Comparison of ENCODE assay signal across 26 cellular contexts in genomic region chr3:128521715-128522114, GRCh38. TPM values are rescaled to one million over a fixed set of nuclear protein-coding genes. Genes with fewer than 3 reads are reported as not detected.
A peak's percentile ranks its signal among the peaks of the same experiment; 100 is the strongest.
DNase-seq lines count a peak whose midpoint lies in the region; ATAC-seq and TF ChIP-seq lines count a peak whose summit lies in the region.
"Had no signal": no experiment of that assay in that cellular context is flagged by ENCODE, and none has a peak within 500 bp of the region (broad histone marks: within the 10 kb centered on the region; RNA-seq: fewer than 3 reads in every experiment).

No MANE protein-coding gene starts in this region.

- no peak overlapping the region for H3K4me3 ChIP-seq in SK-N-SH (ENCODE audit: low read depth in 2 of 2, low read length in 1 of 2)
- no peak overlapping the region for H3K4me3 ChIP-seq in choroid plexus epithelial cell (ENCODE audit: low read depth, low read length)
- H3K4me3 ChIP-seq: GM23338 had no signal

- no peak for TF ChIP-seq CTCF in SK-N-SH (IDR thresholded peaks at IDR 0.05)
- TF ChIP-seq CTCF in choroid plexus epithelial cell (conservative IDR thresholded peaks at IDR 0.05; ENCODE audit: low read depth, low read length), result no peak

- H3K79me2 ChIP-seq in SK-N-SH (ENCODE audit: insufficient read depth), result no peaks in the 10 kb centered on the region

- H3K36me3 ChIP-seq in SK-N-SH (replicated peaks in 1 of 2; ENCODE audit: control insufficient read depth in 1 of 2, insufficient read depth in 2 of 2, low read length in 1 of 2), result no peaks in the 10 kb centered on the region
- H3K36me3 ChIP-seq: BE2C had no signal

- in situ Hi-C loops in SK-MEL-5 (cut with HindIII; ENCODE audit: low pct_unique_long_range_greater_than_20kb, low sequenced_read_pairs), result no loop called here

- no peak overlapping the region for H3K9ac ChIP-seq in SK-N-SH

- TF ChIP-seq RAD21 in SK-N-SH (IDR thresholded peaks at IDR 0.05; ENCODE audit: low read length), result no peak

- H3K4me1 ChIP-seq in SK-N-SH (ENCODE audit: control insufficient read depth in 1 of 2, insufficient read depth in 2 of 2, low read depth in 1 of 2, low read length in 1 of 2), result peaks cover 0 to 14% of the 10 kb centered on the region in 2 experiments; a peak in 1 of 4 replicates

- H3K9me3 ChIP-seq in SK-N-SH, result no peaks in the 10 kb centered on the region
- H3K9me3 ChIP-seq: BE2C had no signal

- no peak overlapping the region for H2AFZ ChIP-seq in SK-N-SH (ENCODE audit: low read depth)
- H2AFZ ChIP-seq: GM23338 had no signal

- CTCF ChIA-PET in SK-N-SH (lab: Yijun Ruan, JAX), result no interaction called here

- TF ChIP-seq EP300 in SK-N-SH (IDR thresholded peaks at IDR 0.05; ENCODE audit: borderline replicate concordance in 1 of 2, low read depth in 1 of 2, low read length in 1 of 2), result no peak

- whole genome bisulfite sequencing in SK-N-SH (ENCODE audit: low lambda C conversion rate), result 67% methylated on average over 1 of the region's 1 CpG

- H3F3A ChIP-seq in SK-N-SH (replicated peaks; ENCODE audit: insufficient read depth), result no peaks in the 10 kb centered on the region

- peaks cover 7% of the 10 kb centered on the region; the same call in 1 of the 2 replicates for H3K27me3 ChIP-seq in SK-N-SH (ENCODE audit: insufficient read depth)
- H3K27me3 ChIP-seq: BE2C had no signal

- POLR2A ChIA-PET in SK-N-SH (lab: Yijun Ruan, JAX), result no interaction called here

- no peak overlapping the region for H3K27ac ChIP-seq in SK-N-SH (ENCODE audit: low read depth in 2 of 2, low read length in 1 of 2)
- H3K27ac ChIP-seq: RWPE1 had no signal

- DNase-seq in SK-N-SH, result no peak
- DNase-seq in SK-MEL-5 (ENCODE audit: low read depth, low spot score), result peak; percentile 31
- peak; percentile 4 for DNase-seq in choroid plexus epithelial cell (ENCODE audit: low read depth)
- DNase-seq in OCI-M1 (lab: John Stamatoyannopoulos, UW), result no peak
- DNase-seq in dedifferentiated amniotic fluid mesenchymal stem cell (ENCODE audit: extremely low spot score), result no peak
- DNase-seq in NCI-H2029 (lab: John Stamatoyannopoulos, UW), result no peak
- DNase-seq: 8988T, ACHN, BE2C, Calu3, Karpas-422, NCI-H1105, NCI-H1436 treated with DMSO at 0.1 percent for 48 hours, NCI-H2029 treated with DMSO at 0.1 percent for 48 hours, NCI-H526 treated with DMSO at 0.1 percent for 48 hours, SHP77, SW 1271 had no signal

- no peak overlapping the region for H3K4me2 ChIP-seq in SK-N-SH
- H3K4me2 ChIP-seq: GM23338 had no signal

- H4K20me1 ChIP-seq in SK-N-SH (ENCODE audit: insufficient read depth), result no peaks in the 10 kb centered on the region

- peak; percentile 37; the same call in 1 of the 3 replicates for ATAC-seq in SK-N-SH treated with all-trans-retinoic acid at 6 μM for 48 hours
- ATAC-seq: GM23338, HCT116, Panc1 had no signal

- no peaks in the 10 kb centered on the region for H3K9me2 ChIP-seq in SK-N-SH

TF ChIP-seq in SK-N-SH treated with all-trans-retinoic acid at 6 μM for 48 hours, 23 proteins besides CTCF, POLR2A, EP300 and RAD21:
- TF ChIP-seq, protein P1, sequence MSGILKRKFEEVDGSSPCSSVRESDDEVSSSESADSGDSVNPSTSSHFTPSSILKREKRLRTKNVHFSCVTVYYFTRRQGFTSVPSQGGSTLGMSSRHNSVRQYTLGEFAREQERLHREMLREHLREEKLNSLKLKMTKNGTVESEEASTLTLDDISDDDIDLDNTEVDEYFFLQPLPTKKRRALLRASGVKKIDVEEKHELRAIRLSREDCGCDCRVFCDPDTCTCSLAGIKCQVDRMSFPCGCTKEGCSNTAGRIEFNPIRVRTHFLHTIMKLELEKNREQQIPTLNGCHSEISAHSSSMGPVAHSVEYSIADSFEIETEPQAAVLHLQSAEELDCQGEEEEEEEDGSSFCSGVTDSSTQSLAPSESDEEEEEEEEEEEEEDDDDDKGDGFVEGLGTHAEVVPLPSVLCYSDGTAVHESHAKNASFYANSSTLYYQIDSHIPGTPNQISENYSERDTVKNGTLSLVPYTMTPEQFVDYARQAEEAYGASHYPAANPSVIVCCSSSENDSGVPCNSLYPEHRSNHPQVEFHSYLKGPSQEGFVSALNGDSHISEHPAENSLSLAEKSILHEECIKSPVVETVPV (CRISPR knock-in tag; IDR thresholded peaks at IDR 0.05), result no peak

TF ChIP-seq in SK-N-SH, 30 proteins besides CTCF, POLR2A, EP300 and RAD21:
- TF ChIP-seq TCF12 (IDR thresholded peaks at IDR 0.05) (no peak), NRF1 (IDR thresholded peaks at IDR 0.05; ENCODE audit: low read depth, low read length) (no peak), TAF1 (IDR thresholded peaks at IDR 0.05; ENCODE audit: borderline replicate concordance, low read depth, low read length) (no peak), CHD2 (IDR thresholded peaks at IDR 0.05; ENCODE audit: low read length, partially characterized antibody) (no peak), IRF3 (IDR thresholded peaks at IDR 0.05; ENCODE audit: low read depth, low read length) (no peak), NFIC (IDR thresholded peaks at IDR 0.05; ENCODE audit: borderline replicate concordance) (no peak), RCOR1 (IDR thresholded peaks at IDR 0.05; ENCODE audit: low read length) (no peak), RXRA (IDR thresholded peaks at IDR 0.05; ENCODE audit: borderline replicate concordance, low read depth) (no peak), SMC3 (IDR thresholded peaks at IDR 0.05; ENCODE audit: low read depth, low read length) (no peak), MEF2A (IDR thresholded peaks at IDR 0.05; ENCODE audit: borderline replicate concordance, low read depth) (no peak), FOXJ3 (CRISPR knock-in tag; IDR thresholded peaks at IDR 0.05) (no peak), YY1 (IDR thresholded peaks at IDR 0.05; ENCODE audit: low read depth) (no peak)

RNA-seq across cellular contexts. Expression of gene GATA2, which starts 28.7 kb away (rescaled TPM):
- polyA plus RNA-seq in SK-N-SH (2012; rRNA removed), result 5.5 and 6.8 TPM in 2 replicates
- 7.0 and 13.4 TPM in 2 replicates for polyA plus RNA-seq in SK-N-SH (2012; cell fraction: cytosol; rRNA removed)
- polyA plus RNA-seq in SK-N-SH (2012; cell fraction: nucleus; rRNA removed), result 10.6 and 18.0 TPM in 2 replicates
- total RNA-seq in SK-MEL-5 (2014; rRNA removed; shearing (Covaris generic)), result 0.75 and 1.8 TPM in 2 replicates
- 7.4 and 7.7 TPM in 2 replicates for polyA plus RNA-seq in SK-MEL-5 (2015; cell fraction: cytosol; rRNA removed)
- polyA plus RNA-seq in SK-MEL-5 (2015; cell fraction: nucleus; rRNA removed), result 1.9 and 3.8 TPM in 2 replicates

RNA-seq across cellular contexts. Expression of gene DNAJB8, which starts 55.0 kb away (rescaled TPM):
- not detected in 2 replicates for polyA plus RNA-seq in SK-N-SH (2012; rRNA removed)
- polyA plus RNA-seq in SK-N-SH (2012; cell fraction: cytosol; rRNA removed), result not detected in 2 replicates
- polyA plus RNA-seq in SK-N-SH (2012; cell fraction: nucleus; rRNA removed), result not detected in 2 replicates
- not detected in 2 replicates for total RNA-seq in SK-MEL-5 (2014; rRNA removed; shearing (Covaris generic))
- polyA plus RNA-seq in SK-MEL-5 (2015; cell fraction: cytosol; rRNA removed), result not detected in 2 replicates
- not detected in 2 replicates for polyA plus RNA-seq in SK-MEL-5 (2015; cell fraction: nucleus; rRNA removed)
- total RNA-seq: Calu3, G401, GM23338, HT-29, NCI-H460 had no signal
- polyA plus RNA-seq: CD14-positive monocyte, GM23338 had no signal

Comparison
In these comparisons a context has a peak if more than half of its experiments do, and no peak if none do; other contexts are left out.
1. DNase-seq: peak in SK-MEL-5 (single experiment) and choroid plexus epithelial cell (single experiment); none in SK-N-SH (single experiment), OCI-M1 (single experiment), dedifferentiated amniotic fluid mesenchymal stem cell (single experiment) and NCI-H2029 (single experiment).